ENCODE assay signal across 18 cellular contexts in genomic region chr1:29827801-29828525, GRCh38.
"Had no signal": no experiment of that assay in that cellular context is flagged by ENCODE, and none has a peak within 500 bp of the region (broad histone marks: within the 10 kb centered on the region; RNA-seq: fewer than 3 reads in every experiment).

No MANE protein-coding gene starts in this region.

- H3K9ac ChIP-seq: parathyroid adenoma had no signal

- H3K36me3 ChIP-seq: gastrocnemius medialis, left ventricle myocardium inferior, prostate gland, sigmoid colon had no signal

- H3K27ac ChIP-seq: gastrocnemius medialis, left ventricle myocardium inferior, parathyroid adenoma, prostate gland, sigmoid colon, skin epidermis had no signal

- ATAC-seq: gastrocnemius medialis, left cardiac atrium had no signal

- H3K4me3 ChIP-seq: gastrocnemius medialis, left ventricle myocardium inferior, lung, prostate gland, sigmoid colon, skin epidermis had no signal

- H3K9me3 ChIP-seq: gastrocnemius medialis, left ventricle myocardium inferior, prostate gland, sigmoid colon had no signal

- H3K4me1 ChIP-seq: gastrocnemius medialis, left ventricle myocardium inferior, parathyroid adenoma, prostate gland, sigmoid colon had no signal

- DNase-seq: cerebellar nuclear complex; effector CD8-positive, alpha-beta T cell; gastrocnemius medialis; glutamatergic neuron; immature natural killer cell; kidney; left cardiac atrium; left ventricle myocardium inferior; mesendoderm; naive B cell; sigmoid colon; stimulated activated CD4-positive, alpha-beta T cell treated with anti-CD3 and anti-CD28 coated beads, Interleukin-12 subunit alpha, Interleukin-12 subunit beta, amount 100 ng/mL, for 4 hours; stimulated activated naive CD4-positive, alpha-beta T cell; trophoblast cell had no signal
